In the genomic region with DNA sequence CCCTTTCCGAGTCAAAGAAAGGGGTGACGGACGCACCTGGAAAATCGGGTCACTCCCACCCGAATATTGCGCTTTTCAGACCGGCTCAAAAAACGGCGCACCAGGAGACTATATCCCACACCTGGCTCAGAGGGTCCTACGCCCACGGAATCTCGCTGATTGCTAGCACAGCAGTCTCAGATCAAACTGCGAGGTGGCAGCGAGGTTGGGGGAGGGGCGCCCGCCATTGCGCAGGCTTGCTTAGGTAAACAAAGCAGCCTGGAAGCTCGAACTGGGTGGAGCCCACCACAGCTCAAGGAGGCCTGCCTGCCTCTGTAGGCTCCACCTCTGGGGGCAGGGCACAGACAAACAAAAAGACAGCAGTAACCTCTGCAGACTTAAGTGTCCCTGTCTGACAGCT, we compare ENCODE assay signal across 15 cellular contexts. TPM values are rescaled to one million over a fixed set of nuclear protein-coding genes. Genes with fewer than 3 reads are reported as not detected.
DNase-seq lines count a peak whose midpoint lies in the region; ATAC-seq and TF ChIP-seq lines count a peak whose summit lies in the region.
"Not testable (repeated sequence)": the region's sequence is repeated elsewhere in the genome, so short reads cannot be mapped to it uniquely, and the experiment has no call there.
"Had no signal": no experiment of that assay in that cellular context is flagged by ENCODE, and none has a peak within 500 bp of the region (broad histone marks: within the 10 kb centered on the region; RNA-seq: fewer than 3 reads in every experiment).

No MANE protein-coding gene starts in this region.

- not testable (repeated sequence) for TF ChIP-seq CTCF in WTC11 (IDR thresholded peaks at IDR 0.05)

- peaks cover 19% of the 10 kb centered on the region for H3K4me1 Mint-ChIP-seq in WTC11

- not testable (repeated sequence) for H3K27ac Mint-ChIP-seq in WTC11

- not testable (repeated sequence) for ATAC-seq in WTC11, sciatic nerve

- H3K9me3 Mint-ChIP-seq in WTC11: peaks cover 23% of the 10 kb centered on the region

- CTCF ChIA-PET in WTC11 (lab: Charles Lee): not testable (repeated sequence)

- H3K36me3 Mint-ChIP-seq in WTC11: peaks cover 21% of the 10 kb centered on the region

- intact Hi-C loops in sciatic nerve (cut with DNase I): not testable (repeated sequence)

- DNase-seq in DMS53 (lab: John Stamatoyannopoulos, UW): peak; percentile 61
- peak; percentile 1 for DNase-seq in NCI-H82 (lab: John Stamatoyannopoulos, UW)
- DNase-seq in WTC11 (ENCODE audit: low spot score): peak; percentile 21
- peak; percentile 14 for DNase-seq in sciatic nerve (ENCODE audit: low spot score)

- POLR2A ChIA-PET in WTC11 (lab: Charles Lee): not testable (repeated sequence)

- H3K4me3 Mint-ChIP-seq in WTC11: not testable (repeated sequence)

- H3K27me3 Mint-ChIP-seq in WTC11 (ENCODE audit: low read depth): not testable (repeated sequence)

RNA-seq across cellular contexts. Expression of a gene that starts 17.2 kb away (rescaled TPM):
- total RNA-seq in WTC11 (2021) (not detected in 3 replicates), sciatic nerve (not detected)
- total RNA-seq: A172; A673; B cell; Caco-2; Calu3; CD4-positive, alpha-beta memory T cell; CD4-positive, alpha-beta T cell; CD4-positive, CD25-positive, alpha-beta regulatory T cell; CD8-positive, alpha-beta memory T cell; CD8-positive, alpha-beta T cell had no signal

RNA-seq across cellular contexts. Expression of a gene that starts 39.8 kb away (rescaled TPM):
- total RNA-seq in WTC11 (2021) (not detected in 3 replicates), sciatic nerve (not detected)
- total RNA-seq: A172; A673; B cell; Caco-2; Calu3; CD4-positive, alpha-beta memory T cell; CD4-positive, alpha-beta T cell; CD4-positive, CD25-positive, alpha-beta regulatory T cell; CD8-positive, alpha-beta memory T cell; CD8-positive, alpha-beta T cell; Daoy had no signal

Comparison
In these comparisons a context has a peak if more than half of its experiments do, and no peak if none do; other contexts are left out.
1. DNase-seq: peak in every context shown above with its lines; median percentile 61 in DMS53; 21 in WTC11; 14 in sciatic nerve; 1 in NCI-H82.